Comparison of ENCODE assay signal across 20 cellular contexts in the genomic region with DNA sequence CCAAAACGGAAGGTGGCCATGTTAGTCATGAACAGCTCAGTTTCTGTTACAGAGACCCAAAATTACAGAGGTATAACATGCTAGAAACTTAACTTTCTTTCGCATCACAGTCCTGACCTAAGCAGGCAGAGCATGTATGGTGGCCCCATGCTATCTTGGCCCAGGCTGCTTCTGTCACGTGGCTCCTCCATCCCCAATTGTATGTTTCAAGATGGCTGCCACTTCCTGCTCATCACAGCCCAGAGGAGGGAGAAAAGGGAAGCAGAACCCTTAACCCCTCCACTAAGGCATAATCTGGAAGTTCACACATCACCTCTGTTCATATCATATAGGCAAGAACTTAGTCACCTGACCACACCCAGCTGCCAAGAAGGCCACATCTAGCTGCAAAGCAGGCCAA. TPM values are rescaled to one million over a fixed set of nuclear protein-coding genes. Genes with fewer than 3 reads are reported as not detected.
DNase-seq lines count a peak whose midpoint lies in the region; ATAC-seq and TF ChIP-seq lines count a peak whose summit lies in the region.
"Had no signal": no experiment of that assay in that cellular context is flagged by ENCODE, and none has a peak within 500 bp of the region (broad histone marks: within the 10 kb centered on the region; RNA-seq: fewer than 3 reads in every experiment).

No MANE protein-coding gene starts in this region.

- no peak overlapping the region for H3K56ac ChIP-seq in H9 (ENCODE audit: insufficient read length, low read depth, low read length)

- H2AK5ac ChIP-seq in H9 (ENCODE audit: insufficient read length, low read length), result no peak overlapping the region

- no peaks in the 10 kb centered on the region for H3K23me2 ChIP-seq in H9 (ENCODE audit: insufficient read length, low read depth, low read length, poor library complexity, severe bottlenecking)

- no CpG with 5 or more reads among the region's 3 CpGs for WGBS in H9 (ENCODE audit: extremely low coverage, insufficient read length, low lambda C conversion rate)

- no peak overlapping the region for H2BK120ac ChIP-seq in H9 (ENCODE audit: low read depth, low read length, poor library complexity, severe bottlenecking)

- H3K4me3 ChIP-seq in KMS-11 (IDR thresholded peaks at IDR 0.05; ENCODE audit: insufficient read depth, low read depth, low read length) (no peak overlapping the region), OCI-LY3 (ENCODE audit: low read length) (no peak overlapping the region)
- H3K4me3 ChIP-seq: BLaER1 had no signal

- H3K4me2 ChIP-seq in H9 (ENCODE audit: insufficient read depth, insufficient read length, low read length), result no peak overlapping the region
- H3K4me2 ChIP-seq in KMS-11, result no peak overlapping the region
- H3K4me2 ChIP-seq in OCI-LY3 (ENCODE audit: low read length), result no peak overlapping the region
- H3K4me2 ChIP-seq: BLaER1 had no signal

- intact Hi-C loops in CD14-positive monocyte (cut with micrococcal nuclease), result no loop called here

- H3K4me1 Mint-ChIP-seq in H9 (no peaks in the 10 kb centered on the region), CD14-positive monocyte (no peaks in the 10 kb centered on the region)
- no peaks in the 10 kb centered on the region for H3K4me1 Mint-ChIP-seq in stimulated activated effector memory CD8-positive, alpha-beta T cell treated with anti-CD3 and anti-CD28 coated beads, Interleukin-12 subunit alpha, Interleukin-12 subunit beta, amount 100 ng/mL, for 72 hours
- H3K4me1 Mint-ChIP-seq: CD4-positive, alpha-beta memory T cell; T-helper 17 cell had no signal

- no peak for TF ChIP-seq CTCF in H9 (conservative IDR thresholded peaks at IDR 0.05)
- no peak for TF ChIP-seq CTCF in KMS-11 (conservative IDR thresholded peaks at IDR 0.05; ENCODE audit: low read depth, low read length)
- no peak for TF ChIP-seq CTCF in OCI-LY3 (IDR thresholded peaks at IDR 0.05; ENCODE audit: low read depth, low read length)
- no peak for TF ChIP-seq CTCF in CD14-positive monocyte (IDR thresholded peaks at IDR 0.05)

- no peaks in the 10 kb centered on the region for H3K27me3 Mint-ChIP-seq in H9 (ENCODE audit: low read depth)
- peaks cover 0 to 3% (median 1%) of the 10 kb centered on the region in 3 donors for H3K27me3 Mint-ChIP-seq in CD14-positive monocyte (ENCODE audit: low read depth in 3 of 3)

- peaks cover 0 to 13% (median 0%) of the 10 kb centered on the region in 3 experiments; a peak in 3 of 7 replicates for H3K36me3 Mint-ChIP-seq in H9 (ENCODE audit: insufficient read depth in 1 of 3, low read depth in 3 of 3)
- H3K36me3 Mint-ChIP-seq in stimulated activated effector memory CD8-positive, alpha-beta T cell treated with anti-CD3 and anti-CD28 coated beads, Interleukin-12 subunit alpha, Interleukin-12 subunit beta, amount 100 ng/mL, for 72 hours, result no peaks in the 10 kb centered on the region
- H3K36me3 Mint-ChIP-seq in CD14-positive monocyte, result no peaks in the 10 kb centered on the region
- H3K36me3 Mint-ChIP-seq: CD4-positive, alpha-beta memory T cell had no signal

- no peak overlapping the region for H2BK5ac ChIP-seq in H9 (ENCODE audit: insufficient read length, low read length)

- H3K4me3 Mint-ChIP-seq in H9, result no peak overlapping the region
- H3K4me3 Mint-ChIP-seq in stimulated activated effector memory CD8-positive, alpha-beta T cell treated with anti-CD3 and anti-CD28 coated beads, Interleukin-12 subunit alpha, Interleukin-12 subunit beta, amount 100 ng/mL, for 72 hours, result no peak overlapping the region
- H3K4me3 Mint-ChIP-seq in CD14-positive monocyte, result no peak overlapping the region
- H3K4me3 Mint-ChIP-seq: CD4-positive, alpha-beta memory T cell; T-helper 17 cell had no signal

- no peaks in the 10 kb centered on the region for H3K36me3 ChIP-seq in KMS-11 (ENCODE audit: insufficient read depth)
- H3K36me3 ChIP-seq in OCI-LY3 (replicated peaks; ENCODE audit: low read depth, low read length), result no peaks in the 10 kb centered on the region
- H3K36me3 ChIP-seq: BLaER1 had no signal

- no peak overlapping the region for H3K14ac ChIP-seq in H9 (ENCODE audit: insufficient read depth, low read length)

- no peaks in the 10 kb centered on the region for H3K79me2 ChIP-seq in H9 (ENCODE audit: insufficient read depth, low read length)
- no peaks in the 10 kb centered on the region for H3K79me2 ChIP-seq in KMS-11 (ENCODE audit: insufficient read depth, low read depth)
- no peaks in the 10 kb centered on the region for H3K79me2 ChIP-seq in OCI-LY3 (ENCODE audit: low read length)

- no peak overlapping the region for H3K23ac ChIP-seq in H9 (ENCODE audit: insufficient read length, low read depth, low read length)

- no peak for DNase-seq in H9
- no peak for DNase-seq in stimulated activated effector memory CD8-positive, alpha-beta T cell treated with anti-CD3 and anti-CD28 coated beads, Interleukin-12 subunit alpha, Interleukin-12 subunit beta, amount 100 ng/mL, for 72 hours (ENCODE audit: low spot score in 2 of 2)
- no peak for DNase-seq in activated CD4-positive, CD25-positive, alpha-beta regulatory T cell treated with anti-CD3 and anti-CD28 coated beads, Interleukin-2, amount 50 U/mL, for 72 hours
- DNase-seq in CD14-positive monocyte (ENCODE audit: low spot score), result no peak
- DNase-seq: ACHN; Caco-2; CD4-positive, alpha-beta memory T cell; KBM-7; NCI-H1092; NCI-H1436 treated with DMSO at 0.1 percent for 48 hours; NCI-H2029; NCI-H2227 treated with DMSO at 0.1 percent for 48 hours; NCI-H510A; NK-92 treated with Interleukin-12 subunit alpha and Interleukin-12 subunit beta, amount 100 ng/mL, for 24 hours; Right ventricle myocardium superior; T-helper 17 cell had no signal

- no peak overlapping the region for H2BK12ac ChIP-seq in H9 (ENCODE audit: insufficient read length, low read depth, low read length)

- no peak overlapping the region for H2BK15ac ChIP-seq in H9 (ENCODE audit: low read depth, low read length)

- peaks cover 2 to 10% of the 10 kb centered on the region in 2 experiments; a peak in 3 of 5 replicates for H3K9me3 Mint-ChIP-seq in H9
- H3K9me3 Mint-ChIP-seq in stimulated activated effector memory CD8-positive, alpha-beta T cell treated with anti-CD3 and anti-CD28 coated beads, Interleukin-12 subunit alpha, Interleukin-12 subunit beta, amount 100 ng/mL, for 72 hours, result no peaks in the 10 kb centered on the region
- H3K9me3 Mint-ChIP-seq in CD14-positive monocyte, result no peaks in the 10 kb centered on the region
- H3K9me3 Mint-ChIP-seq: CD4-positive, alpha-beta memory T cell had no signal

- H3T11ph ChIP-seq in H9 (ENCODE audit: low read length), result no peak overlapping the region

- no peaks in the 10 kb centered on the region for H4K20me1 ChIP-seq in H9 (ENCODE audit: control insufficient read depth, insufficient read depth, insufficient read length)
- H4K20me1 ChIP-seq in KMS-11 (ENCODE audit: insufficient read depth), result no peaks in the 10 kb centered on the region
- H4K20me1 ChIP-seq in OCI-LY3 (ENCODE audit: insufficient read depth, low read length), result no peaks in the 10 kb centered on the region
- H4K20me1 ChIP-seq: BLaER1 had no signal

- H3K18ac ChIP-seq in H9 (ENCODE audit: insufficient read length, low read depth, low read length), result no peak overlapping the region

- H3K9me3 ChIP-seq in H9 (ENCODE audit: control insufficient read depth, low read depth, low read length), result no peaks in the 10 kb centered on the region
- H3K9me3 ChIP-seq in OCI-LY3 (ENCODE audit: insufficient read depth, low read length), result no peaks in the 10 kb centered on the region
- H3K9me3 ChIP-seq: BLaER1, Caco-2 had no signal

- peak overlapping the region; percentile 23 for H2AFZ ChIP-seq in H9 (ENCODE audit: low read length)
- H2AFZ ChIP-seq in KMS-11 (ENCODE audit: low read depth), result peak overlapping the region; percentile 30
- peak overlapping the region; percentile 56 for H2AFZ ChIP-seq in OCI-LY3 (ENCODE audit: low read depth, low read length)

- peak; percentile 31 for ATAC-seq in stimulated activated effector memory CD8-positive, alpha-beta T cell treated with anti-CD3 and anti-CD28 coated beads, Interleukin-12 subunit alpha, Interleukin-12 subunit beta, amount 100 ng/mL, for 72 hours
- ATAC-seq in HG03097 (IDR thresholded peaks at IDR 0.05; ENCODE audit: low FRiP score, unreplicated experiment), result no peak
- ATAC-seq: T-helper 17 cell had no signal

- no peak overlapping the region for H3K4ac ChIP-seq in H9 (ENCODE audit: low read depth, low read length)

- no peaks in the 10 kb centered on the region for H3K4me1 ChIP-seq in H9 (ENCODE audit: insufficient read depth, low read length)
- no peaks in the 10 kb centered on the region for H3K4me1 ChIP-seq in KMS-11 (ENCODE audit: low read depth, poor library complexity, severe bottlenecking)
- peaks cover 8% of the 10 kb centered on the region for H3K4me1 ChIP-seq in OCI-LY3 (ENCODE audit: low read length)
- H3K4me1 ChIP-seq: BLaER1, Caco-2 had no signal

- H3K27ac ChIP-seq in H9 (ENCODE audit: insufficient read length, low read depth, low read length) (no peak overlapping the region), KMS-11 (no peak overlapping the region), OCI-LY3 (ENCODE audit: low read length) (no peak overlapping the region)
- H3K27ac ChIP-seq: BLaER1 had no signal

- no peak overlapping the region for H4K91ac ChIP-seq in H9 (ENCODE audit: insufficient read length, low read depth, low read length)

- H3K79me1 ChIP-seq in H9 (ENCODE audit: insufficient read depth, low read depth, low read length, poor library complexity, severe bottlenecking), result no peaks in the 10 kb centered on the region

- H3K9ac ChIP-seq in H9 (ENCODE audit: extremely low read depth, insufficient read length, low read length) (no peak overlapping the region), KMS-11 (no peak overlapping the region), OCI-LY3 (ENCODE audit: low read length) (no peak overlapping the region)
- H3K9ac ChIP-seq: BLaER1 had no signal

- H2BK20ac ChIP-seq in H9 (ENCODE audit: low read depth, low read length, poor library complexity, severe bottlenecking), result no peak overlapping the region

- no peaks in the 10 kb centered on the region for H3K27me3 ChIP-seq in H9 (ENCODE audit: insufficient read depth, low read length)
- H3K27me3 ChIP-seq in KMS-11 (ENCODE audit: insufficient read depth, low read depth), result no peaks in the 10 kb centered on the region
- peaks cover 3% of the 10 kb centered on the region; the same call in 1 of the 2 replicates for H3K27me3 ChIP-seq in OCI-LY3 (ENCODE audit: low read depth, low read length)
- H3K27me3 ChIP-seq: BLaER1 had no signal

- no peak overlapping the region for H4K8ac ChIP-seq in H9 (replicated peaks; ENCODE audit: insufficient read length, low read depth, low read length)

- H4K5ac ChIP-seq in H9 (ENCODE audit: insufficient read length, low read depth, low read length), result no peak overlapping the region

- H3K27ac Mint-ChIP-seq in H9 (no peak overlapping the region), CD14-positive monocyte (no peak overlapping the region)
- no peak overlapping the region for H3K27ac Mint-ChIP-seq in stimulated activated effector memory CD8-positive, alpha-beta T cell treated with anti-CD3 and anti-CD28 coated beads, Interleukin-12 subunit alpha, Interleukin-12 subunit beta, amount 100 ng/mL, for 72 hours
- H3K27ac Mint-ChIP-seq: CD4-positive, alpha-beta memory T cell; T-helper 17 cell had no signal

RNA-seq across cellular contexts. Expression of a gene that starts 28.7 kb away (rescaled TPM):
- total RNA-seq in H9 (2021), result not detected in 2 replicates
- polyA plus RNA-seq in CD14-positive monocyte, result not detected
- total RNA-seq: Caco-2; CD4-positive, alpha-beta memory T cell; T-helper 17 cell had no signal
- polyA plus RNA-seq: CD4-positive, alpha-beta memory T cell had no signal

RNA-seq across cellular contexts. Expression of a gene that starts 54.3 kb away (rescaled TPM):
- 28.4 and 29.3 TPM in 2 replicates for total RNA-seq in H9 (2021)
- polyA plus RNA-seq in CD14-positive monocyte, result 1 to 10 TPM; 2.6 to 3.1 TPM
